8 cellular contexts compared by ENCODE assay signal in genomic region chr20:49603209-49603627, GRCh38. TPM values are rescaled to one million over a fixed set of nuclear protein-coding genes. Genes with fewer than 3 reads are reported as not detected.
DNase-seq lines count a peak whose midpoint lies in the region; TF ChIP-seq lines count a peak whose summit lies in the region.

No MANE protein-coding gene starts in this region.

- CTCF ChIA-PET in AG04450 (lab: Charles Lee) = interaction anchor here (0.5 to 8.6 kb wide), 4 partner anchors 23 to 275 kb away, joined by 3 to 258 read pairs (median 3); no protein-coding TSS in a partner anchor

- no peak overlapping the region for H3K27ac Mint-ChIP-seq in CD14-positive monocyte

- TF ChIP-seq CTCF in AG04450 (IDR thresholded peaks at IDR 0.05; ENCODE audit: low read depth, low read length) (peak; percentile 52), WERI-Rb-1 (IDR thresholded peaks at IDR 0.05; ENCODE audit: low read depth, low read length) (peak; percentile 63), CD14-positive monocyte (IDR thresholded peaks at IDR 0.05) (no peak)

- H3K36me3 ChIP-seq in H7 (replicated peaks; ENCODE audit: control insufficient read depth, insufficient read depth, low read length) = no peaks in the 10 kb centered on the region
- no peaks in the 10 kb centered on the region for H3K36me3 ChIP-seq in WERI-Rb-1

- no peaks in the 10 kb centered on the region; the same call in 1 of the 2 replicates for H3K9me3 ChIP-seq in AG04450 (ENCODE audit: control insufficient read depth, insufficient read depth, low read length)
- no peaks in the 10 kb centered on the region for H3K9me3 ChIP-seq in WERI-Rb-1 (ENCODE audit: severe bottlenecking)

- peaks cover 4 to 11% (median 5%) of the 10 kb centered on the region in 3 donors for H3K27me3 Mint-ChIP-seq in CD14-positive monocyte (ENCODE audit: low read depth in 3 of 3)

- DNase-seq in AG04450 (ENCODE audit: low read depth, low spot score) = no peak
- peak; percentile 77 for DNase-seq in H7
- peak; percentile 82 for DNase-seq in WERI-Rb-1
- peak; percentile 71 for DNase-seq in iPS-NIHi11 (ENCODE audit: low spot score)
- DNase-seq in effector CD8-positive, alpha-beta T cell (lab: John Stamatoyannopoulos, UW) = no peak
- DNase-seq in central memory CD4-positive, alpha-beta T cell = no peak
- DNase-seq in stimulated activated CD4-positive, alpha-beta T cell treated with anti-CD3 and anti-CD28 coated beads, Interleukin-1b, Interleukin-23, amount 100 ng/mL, for 48 hours = no peak
- no peak for DNase-seq in CD14-positive monocyte (ENCODE audit: low spot score)

- H3K27me3 ChIP-seq in AG04450 (ENCODE audit: control insufficient read depth, insufficient read depth, low read length) (peaks cover 3% of the 10 kb centered on the region), H7 (ENCODE audit: control insufficient read depth, insufficient read depth, low read length) (0 out of 2 replicates have a peak, but pooled peaks cover 2% of the 10 kb centered on the region), WERI-Rb-1 (ENCODE audit: insufficient read depth, low read depth, severe bottlenecking) (no peaks in the 10 kb centered on the region)

- intact Hi-C loops in CD14-positive monocyte (cut with micrococcal nuclease) = no loop called here

- no peak overlapping the region for H3K4me3 Mint-ChIP-seq in CD14-positive monocyte

- H3K9me3 Mint-ChIP-seq in CD14-positive monocyte = peaks cover 0 to 3% (median 0%) of the 10 kb centered on the region in 7 donors

- H3K4me1 Mint-ChIP-seq in CD14-positive monocyte = peaks cover 2% of the 10 kb centered on the region

- H3K36me3 Mint-ChIP-seq in CD14-positive monocyte = no peaks in the 10 kb centered on the region

- H3K4me3 ChIP-seq in AG04450 (ENCODE audit: low read depth, low read length) = no peak overlapping the region
- no peak overlapping the region for H3K4me3 ChIP-seq in H7 (ENCODE audit: insufficient read depth, low read depth, low read length)
- H3K4me3 ChIP-seq in WERI-Rb-1 (ENCODE audit: low read depth, low read length) = no peak overlapping the region

- H3K27ac ChIP-seq in AG04450 (ENCODE audit: low read depth, low read length) (no peak overlapping the region), WERI-Rb-1 (no peak overlapping the region)

- POLR2A ChIA-PET in AG04450 (lab: Yijun Ruan, JAX) = interaction anchor here (0.7 kb wide), 1 partner anchor 19 kb away, joined by 4 read pairs; no protein-coding TSS in a partner anchor

RNA-seq across cellular contexts. Expression of gene PTGIS, which starts 35.3 kb away (rescaled TPM):
- 8.1 TPM in 2 replicates for polyA plus RNA-seq in AG04450 (2011; rRNA removed)
- 14.1 and 19.3 TPM in 2 replicates for polyA minus RNA-seq in AG04450 (2011; rRNA and poly(A)+ RNA removed)
- 14.3 and 15.4 TPM in 2 replicates for total RNA-seq in H7 (2014; rRNA removed; shearing (Covaris generic))
- not detected for polyA plus RNA-seq in CD14-positive monocyte

Comparison
In these comparisons a context has a peak if more than half of its experiments do, and no peak if none do; other contexts are left out.
1. DNase-seq: peak in H7 (single experiment), WERI-Rb-1 (single experiment) and iPS-NIHi11 (single experiment); none in AG04450 (single experiment), effector CD8-positive, alpha-beta T cell (single experiment), central memory CD4-positive, alpha-beta T cell (single experiment), stimulated activated CD4-positive, alpha-beta T cell treated with anti-CD3 and anti-CD28 coated beads, Interleukin-1b, Interleukin-23, amount 100 ng/mL, for 48 hours (single experiment) and CD14-positive monocyte (single experiment).